37 cellular contexts compared by ENCODE assay signal in genomic region chr10:30630571-30630970, GRCh38. TPM values are rescaled to one million over a fixed set of nuclear protein-coding genes. Genes with fewer than 3 reads are reported as not detected.
A peak's percentile ranks its signal among the peaks of the same experiment; 100 is the strongest.
DNase-seq lines count a peak whose midpoint lies in the region; ATAC-seq and TF ChIP-seq lines count a peak whose summit lies in the region.
"Had no signal": no experiment of that assay in that cellular context is flagged by ENCODE, and none has a peak within 500 bp of the region (broad histone marks: within the 10 kb centered on the region; RNA-seq: fewer than 3 reads in every experiment).

No MANE protein-coding gene starts in this region.

- BruUV-seq in MCF 10A (replicated peaks; lab: Mats Ljungman, UMichigan) = no TSS peak

- no peak for TF ChIP-seq POLR2A in breast epithelium (IDR thresholded peaks at IDR 0.05)

- intact Hi-C loops in MCF 10A (cut with micrococcal nuclease) (no loop called here), breast epithelium (cut with DNase I; ENCODE audit: low total_unique reads) (no loop called here)

- H3K4me1 ChIP-seq in breast epithelium (no peaks in the 10 kb centered on the region), BE2C (no peaks in the 10 kb centered on the region)
- H3K4me1 ChIP-seq: esophagus muscularis mucosa, pancreas, suprapubic skin had no signal

- H3K9me3 ChIP-seq in breast epithelium (no peaks in the 10 kb centered on the region), BE2C (no peaks in the 10 kb centered on the region)
- H3K9me3 ChIP-seq: esophagus muscularis mucosa, heart right ventricle, pancreas, suprapubic skin had no signal

- H3K36me3 ChIP-seq in breast epithelium = no peaks in the 10 kb centered on the region
- H3K36me3 ChIP-seq in BE2C = no peaks in the 10 kb centered on the region
- H3K36me3 ChIP-seq: cardiac muscle cell, esophagus muscularis mucosa, heart right ventricle, pancreas, suprapubic skin had no signal

- POLR2A ChIA-PET in MCF 10A (lab: Yijun Ruan, JAX) = interaction anchor here (1.5 kb wide), 1 partner anchor 9 kb away, joined by 7 read pairs; no protein-coding TSS in a partner anchor

- H3K27me3 ChIP-seq in breast epithelium (no peaks in the 10 kb centered on the region), BE2C (no peaks in the 10 kb centered on the region)
- H3K27me3 ChIP-seq: cardiac muscle cell, esophagus muscularis mucosa, suprapubic skin had no signal

- no peak overlapping the region for H3K27ac ChIP-seq in breast epithelium
- H3K27ac ChIP-seq: cardiac muscle cell, esophagus muscularis mucosa, pancreas, suprapubic skin had no signal

- no peaks in the 10 kb centered on the region for H3K9me3 Mint-ChIP-seq in MCF 10A (ENCODE audit: unreplicated experiment)
- H3K9me3 Mint-ChIP-seq: activated CD4-positive, alpha-beta memory T cell treated with anti-CD3 and anti-CD28 coated beads for 36 hours; activated naive CD4-positive, alpha-beta T cell treated with anti-CD3 and anti-CD28 coated beads, Interleukin-2, amount 10 ng/mL, durations not matched to agents 7 days and 5 days; activated T-helper 1 cell treated with anti-CD3 and anti-CD28 coated beads, Interleukin-12 subunit alpha, Interleukin-12 subunit beta, Interleukin-2, Interleukin-4 antibody, amounts not matched to agents 30 ng/mL and 10 ng/mL and 1 ng/mL, durations not matched to agents 14 hours and 24 hours and 36 hours; CD8-positive, alpha-beta T cell; endodermal cell; GM23338; HFFc6; stimulated activated memory B cell treated with anti-CD40 and anti-IgM and Interleukin-4, amounts not matched to agents 10 μg/mL and 1 μg/mL and 100 μg/mL, for 72 hours had no signal

- ATAC-seq in GM19452 (IDR thresholded peaks at IDR 0.05; ENCODE audit: unreplicated experiment) = no peak
- ATAC-seq: CD8-positive, alpha-beta T cell; GM23338; heart right ventricle; pancreas; right cardiac atrium; stimulated activated memory B cell treated with anti-CD40 and anti-IgM and Interleukin-4, amounts not matched to agents 10 μg/mL and 1 μg/mL and 100 μg/mL, for 72 hours had no signal

- H3K4me3 ChIP-seq in breast epithelium (no peak overlapping the region), cardiac fibroblast (replicated peaks in 1 of 2; ENCODE audit: low read depth in 2 of 2, low read length in 2 of 2) (no peak overlapping the region), foreskin fibroblast (ENCODE audit: low read depth in 1 of 2, low read length in 2 of 2) (no peak overlapping the region), BE2C (ENCODE audit: low read depth, low read length) (no peak overlapping the region)
- H3K4me3 ChIP-seq: cardiac muscle cell, esophagus muscularis mucosa, GM23338, heart right ventricle, lung, pancreas, suprapubic skin had no signal

- no peak overlapping the region for H3K27ac Mint-ChIP-seq in MCF 10A (ENCODE audit: low read depth, unreplicated experiment)
- H3K27ac Mint-ChIP-seq: activated CD4-positive, alpha-beta memory T cell treated with anti-CD3 and anti-CD28 coated beads for 36 hours; activated naive CD4-positive, alpha-beta T cell treated with anti-CD3 and anti-CD28 coated beads, Interleukin-2, amount 10 ng/mL, durations not matched to agents 7 days and 5 days; activated T-helper 1 cell treated with anti-CD3 and anti-CD28 coated beads, Interleukin-12 subunit alpha, Interleukin-12 subunit beta, Interleukin-2, Interleukin-4 antibody, amounts not matched to agents 30 ng/mL and 10 ng/mL and 1 ng/mL, durations not matched to agents 14 hours and 24 hours and 36 hours; CD8-positive, alpha-beta T cell; endodermal cell; GM23338; HFFc6; stimulated activated memory B cell treated with anti-CD40 and anti-IgM and Interleukin-4, amounts not matched to agents 10 μg/mL and 1 μg/mL and 100 μg/mL, for 72 hours had no signal

- no peaks in the 10 kb centered on the region for H3K4me1 Mint-ChIP-seq in MCF 10A (ENCODE audit: insufficient read depth, unreplicated experiment)
- H3K4me1 Mint-ChIP-seq: activated naive CD4-positive, alpha-beta T cell treated with anti-CD3 and anti-CD28 coated beads, Interleukin-2, amount 10 ng/mL, durations not matched to agents 7 days and 5 days; endodermal cell; GM23338; stimulated activated memory B cell treated with anti-CD40 and anti-IgM and Interleukin-4, amounts not matched to agents 10 μg/mL and 1 μg/mL and 100 μg/mL, for 72 hours had no signal

- peaks cover 8% of the 10 kb centered on the region for H3K36me3 Mint-ChIP-seq in MCF 10A (ENCODE audit: insufficient read depth, unreplicated experiment)
- H3K36me3 Mint-ChIP-seq: activated CD4-positive, alpha-beta memory T cell treated with anti-CD3 and anti-CD28 coated beads for 36 hours; activated naive CD4-positive, alpha-beta T cell treated with anti-CD3 and anti-CD28 coated beads, Interleukin-2, amount 10 ng/mL, durations not matched to agents 7 days and 5 days; CD8-positive, alpha-beta T cell; stimulated activated memory B cell treated with anti-CD40 and anti-IgM and Interleukin-4, amounts not matched to agents 10 μg/mL and 1 μg/mL and 100 μg/mL, for 72 hours had no signal

- peak; percentile 77 for DNase-seq in MCF 10A (ENCODE audit: unreplicated experiment)
- DNase-seq in breast epithelium (ENCODE audit: low spot score in 2 of 2) = no peak
- peak; percentile 83 to 92 for DNase-seq in cardiac fibroblast (ENCODE audit: low read depth in 2 of 2)
- DNase-seq in foreskin fibroblast = peak; percentile 39 to 64
- DNase-seq in NCI-H446 (lab: John Stamatoyannopoulos, UW) = no peak
- no peak for DNase-seq in BE2C
- no peak for DNase-seq in retina
- DNase-seq: 8988T; activated CD4-positive, alpha-beta memory T cell treated with anti-CD3 and anti-CD28 coated beads for 36 hours; activated CD4-positive, CD25-positive, alpha-beta regulatory T cell; activated CD8-positive, alpha-beta memory T cell treated with anti-CD3 and anti-CD28 coated beads, Interleukin-2, amount 50 U/mL, for 4 hours; activated naive CD4-positive, alpha-beta T cell treated with anti-CD3 and anti-CD28 coated beads, Interleukin-2, amount 10 ng/mL, durations not matched to agents 7 days and 5 days; amygdala; CD8-positive, alpha-beta T cell; cortex of kidney; DMS 273 treated with DMSO at 0.1 percent for 48 hours; endodermal cell; heart right ventricle; HFFc6; NCI-H1105 treated with DMSO at 0.1 percent for 48 hours; NCI-H1930; NCI-H526; pancreas; right cardiac atrium; stimulated activated CD4-positive, alpha-beta T cell treated with anti-CD3 and anti-CD28 coated beads, Interleukin-12 subunit alpha, Interleukin-12 subunit beta, amount 100 ng/mL, for 4 hours; stimulated activated CD4-positive, alpha-beta T cell treated with anti-CD3 and anti-CD28 coated beads, Interleukin-4, amount 100 ng/mL, for 24 hours had no signal

- no peak for TF ChIP-seq CTCF in MCF 10A (IDR thresholded peaks at IDR 0.05; ENCODE audit: unreplicated experiment)
- TF ChIP-seq CTCF in breast epithelium (IDR thresholded peaks at IDR 0.05) = no peak
- no peak for TF ChIP-seq CTCF in cardiac fibroblast (IDR thresholded peaks at IDR 0.05; ENCODE audit: low read depth, low read length)
- TF ChIP-seq CTCF in foreskin fibroblast (IDR thresholded peaks at IDR 0.05; ENCODE audit: low read depth, low read length) = no peak
- no peak for TF ChIP-seq CTCF in BE2C (IDR thresholded peaks at IDR 0.05; ENCODE audit: low read depth, low read length)

- no peak overlapping the region for H3K4me3 Mint-ChIP-seq in MCF 10A (ENCODE audit: unreplicated experiment)
- H3K4me3 Mint-ChIP-seq: activated CD4-positive, alpha-beta memory T cell treated with anti-CD3 and anti-CD28 coated beads for 36 hours; activated naive CD4-positive, alpha-beta T cell treated with anti-CD3 and anti-CD28 coated beads, Interleukin-2, amount 10 ng/mL, durations not matched to agents 7 days and 5 days; activated T-helper 1 cell treated with anti-CD3 and anti-CD28 coated beads, Interleukin-12 subunit alpha, Interleukin-12 subunit beta, Interleukin-2, Interleukin-4 antibody, amounts not matched to agents 30 ng/mL and 10 ng/mL and 1 ng/mL, durations not matched to agents 14 hours and 24 hours and 36 hours; CD8-positive, alpha-beta T cell; endodermal cell; GM23338; HFFc6; stimulated activated memory B cell treated with anti-CD40 and anti-IgM and Interleukin-4, amounts not matched to agents 10 μg/mL and 1 μg/mL and 100 μg/mL, for 72 hours had no signal

- no peaks in the 10 kb centered on the region for H3K27me3 Mint-ChIP-seq in MCF 10A (ENCODE audit: insufficient read depth, unreplicated experiment)

- CTCF ChIA-PET in MCF 10A (lab: Yijun Ruan, JAX) = interaction anchor here (3.1 kb wide), 1 partner anchor 9 kb away, joined by 11 read pairs; no protein-coding TSS in a partner anchor

RNA-seq across cellular contexts. Expression of gene LYZL2, which starts 1.0 kb away (rescaled TPM):
- total RNA-seq in MCF 10A (2022) (not detected in 2 replicates), breast epithelium (not detected)
- polyA plus RNA-seq in BE2C (2012; ENCODE audit: insufficient read depth, insufficient read length, low read depth) = not detected
- total RNA-seq: activated CD4-positive, alpha-beta memory T cell treated with anti-CD3 and anti-CD28 coated beads for 36 hours; activated T-helper 1 cell treated with anti-CD3 and anti-CD28 coated beads, Interleukin-12 subunit alpha, Interleukin-12 subunit beta, Interleukin-2, Interleukin-4 antibody, amounts not matched to agents 30 ng/mL and 10 ng/mL and 1 ng/mL, durations not matched to agents 14 hours and 24 hours and 36 hours; cardiac muscle cell; CD8-positive, alpha-beta T cell; endodermal cell; esophagus muscularis mucosa; GM23338; heart right ventricle; HFFc6; lung; mucosa of gallbladder; pancreas; right cardiac atrium; suprapubic skin; urinary bladder had no signal
- polyA plus RNA-seq: cardiac muscle cell, GM23338, heart right ventricle, lung, neural cell, pancreas, right cardiac atrium, urinary bladder had no signal

Comparison
In these comparisons a context has a peak if more than half of its experiments do, and no peak if none do; other contexts are left out.
1. DNase-seq: peak in MCF 10A (single experiment), cardiac fibroblast (2 of 2) and foreskin fibroblast (2 of 2); none in breast epithelium (0 of 2), NCI-H446 (0 of 2), BE2C (single experiment) and retina (single experiment).